21 cellular contexts compared by ENCODE assay signal in the genomic region with DNA sequence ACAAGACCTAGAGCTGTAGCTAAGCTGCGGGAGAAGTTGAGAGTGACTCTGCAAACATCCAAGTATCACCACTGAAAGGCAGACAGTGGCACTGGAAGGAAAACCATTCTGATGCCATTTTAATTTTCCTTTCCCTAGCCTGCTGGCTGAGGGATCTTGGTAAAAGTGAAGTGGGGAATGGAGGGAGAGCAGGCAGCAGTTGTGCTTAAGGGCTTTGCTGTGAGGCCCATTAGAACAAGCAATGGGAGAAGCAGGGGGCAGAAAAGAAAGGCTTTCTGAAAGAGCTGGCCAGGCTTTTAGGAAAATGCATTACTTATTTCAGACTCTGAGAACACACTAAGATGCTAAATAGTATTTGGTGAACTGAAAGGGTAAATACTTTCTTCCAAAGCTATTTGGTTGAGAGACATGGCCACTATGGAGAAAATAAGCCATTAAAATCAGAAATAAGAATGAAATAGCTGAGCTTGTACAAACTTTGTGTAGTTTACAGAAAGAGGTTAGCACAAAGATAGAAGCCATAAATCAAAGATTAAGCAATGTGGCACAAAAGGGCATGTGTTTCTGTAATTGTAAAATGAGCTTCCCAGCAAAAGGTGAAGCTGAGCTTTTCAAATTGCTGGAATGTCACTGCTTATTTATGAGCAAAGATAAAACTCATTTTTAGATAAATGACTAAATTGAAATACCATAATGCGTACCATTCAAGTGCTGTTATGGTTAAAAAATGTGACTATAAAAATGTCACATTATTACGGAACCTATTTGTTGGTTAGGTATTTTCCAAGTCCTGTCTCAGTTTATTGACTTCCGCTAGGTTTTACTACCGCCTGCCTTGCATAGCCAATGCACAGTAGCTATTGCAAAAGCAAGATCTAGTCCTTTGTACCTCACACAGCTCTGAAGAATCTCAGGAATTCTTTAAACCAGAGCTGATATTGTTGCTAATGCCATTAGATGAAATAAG. TPM values are rescaled to one million over a fixed set of nuclear protein-coding genes. Genes with fewer than 3 reads are reported as not detected.
DNase-seq lines count a peak whose midpoint lies in the region; ATAC-seq, FAIRE-seq and TF ChIP-seq lines count a peak whose summit lies in the region.
"Had no signal": no experiment of that assay in that cellular context is flagged by ENCODE, and none has a peak within 500 bp of the region (broad histone marks: within the 10 kb centered on the region; RNA-seq: fewer than 3 reads in every experiment).

No MANE protein-coding gene starts in this region.

- H3K27me3 ChIP-seq in astrocyte (ENCODE audit: insufficient read depth, low read length) (no peaks in the 10 kb centered on the region), mesendoderm (ENCODE audit: insufficient read depth, low read length, poor library complexity) (no peaks in the 10 kb centered on the region), smooth muscle cell (ENCODE audit: low read depth) (no peaks in the 10 kb centered on the region), gastroesophageal sphincter (no peaks in the 10 kb centered on the region), GM23248 (replicated peaks; ENCODE audit: insufficient read depth) (no peaks in the 10 kb centered on the region)
- H3K27me3 ChIP-seq: adrenal gland had no signal

- no peak overlapping the region for H3K4me3 ChIP-seq in astrocyte (ENCODE audit: insufficient read depth, low read depth, low read length)
- H3K4me3 ChIP-seq in mesendoderm (ENCODE audit: low read length): no peak overlapping the region
- H3K4me3 ChIP-seq in smooth muscle cell: no peak overlapping the region
- H3K4me3 ChIP-seq in gastroesophageal sphincter: no peak overlapping the region
- H3K4me3 ChIP-seq in GM23248: no peak overlapping the region
- H3K4me3 ChIP-seq: adrenal gland, skin epidermis had no signal

- no peak overlapping the region for H3K27ac ChIP-seq in astrocyte (ENCODE audit: low read depth, low read length)
- no peak overlapping the region for H3K27ac ChIP-seq in mesendoderm (ENCODE audit: low read depth, low read length)
- H3K27ac ChIP-seq in smooth muscle cell (ENCODE audit: low read depth): no peak overlapping the region
- H3K27ac ChIP-seq in gastroesophageal sphincter: no peak overlapping the region
- no peak overlapping the region for H3K27ac ChIP-seq in GM23248
- H3K27ac ChIP-seq: adrenal gland, skin epidermis had no signal

- no peak overlapping the region for H2BK120ac ChIP-seq in mesendoderm (ENCODE audit: low read depth, low read length)

- no peak for TF ChIP-seq EP300 in gastroesophageal sphincter (IDR thresholded peaks at IDR 0.05)

- peak; percentile 22 for DNase-seq in HT-29 (ENCODE audit: low spot score)
- DNase-seq in astrocyte (ENCODE audit: low read depth): peak; percentile 32
- DNase-seq in mesendoderm: peak; percentile 37
- DNase-seq in smooth muscle cell (lab: John Stamatoyannopoulos, UW; ENCODE audit: unreplicated experiment): no peak
- DNase-seq in GM23248: no peak
- DNase-seq: activated CD4-positive, alpha-beta T cell treated with anti-CD3 and anti-CD28 coated beads, Interleukin-2, amount 50 U/mL, for 4 hours; CD8-positive, alpha-beta memory T cell; foreskin melanocyte; HFFc6; natural killer cell; NCI-H1105; NCI-H2171; PC-3; SIG-M5; stimulated activated naive CD4-positive, alpha-beta T cell had no signal

- no peaks in the 10 kb centered on the region for H3K9me2 ChIP-seq in GM23248 (ENCODE audit: insufficient read depth)

- WGBS in mesendoderm (ENCODE audit: extremely low coverage, insufficient coverage, low lambda C conversion rate): no CpG with 5 or more reads among the region's 5 CpGs
- 67% methylated on average over 5 of the region's 5 CpGs for WGBS in smooth muscle cell (ENCODE audit: low lambda C conversion rate)
- 72 to 87% methylated on average over 5 of the region's 5 CpGs for WGBS in gastroesophageal sphincter (ENCODE audit: low coverage in 1 of 2), 2 donors
- WGBS in GM23248 (ENCODE audit: low coverage in 1 of 2, low lambda C conversion rate in 2 of 2, missing lambda C conversion rate in 2 of 2), 2 experiments: 89 to 91% methylated on average over 5 of the region's 5 CpGs

- H3K27ac Mint-ChIP-seq in astrocyte (ENCODE audit: unreplicated experiment): no peak overlapping the region
- H3K27ac Mint-ChIP-seq: CD8-positive, alpha-beta memory T cell; HFFc6; memory B cell; natural killer cell; T-helper 1 cell treated with Interleukin-12 subunit alpha and Interleukin-12 subunit beta and Interleukin-4 antibody, amounts not matched to agents 30 μg/mL and 1 μg/mL, for 36 hours had no signal

- H2BK15ac ChIP-seq in mesendoderm (replicated peaks; ENCODE audit: low read depth): no peak overlapping the region

- ATAC-seq in gastroesophageal sphincter: no peak
- ATAC-seq in GM18517 (IDR thresholded peaks at IDR 0.05; ENCODE audit: unreplicated experiment): no peak
- ATAC-seq: natural killer cell, PC-3 had no signal

- no peak overlapping the region for H2AK5ac ChIP-seq in mesendoderm (ENCODE audit: low read length)

- H3K9me3 ChIP-seq in astrocyte (ENCODE audit: insufficient read depth, low read depth, low read length) (no peaks in the 10 kb centered on the region), smooth muscle cell (replicated peaks; ENCODE audit: low read depth) (no peaks in the 10 kb centered on the region), gastroesophageal sphincter (no peaks in the 10 kb centered on the region), GM23248 (ENCODE audit: low read depth) (no peaks in the 10 kb centered on the region)
- H3K9me3 ChIP-seq: adrenal gland had no signal

- H3K79me1 ChIP-seq in mesendoderm (ENCODE audit: low read length): no peaks in the 10 kb centered on the region

- H3K18ac ChIP-seq in mesendoderm (ENCODE audit: low read length): no peak overlapping the region

- no peak overlapping the region for H3K9ac ChIP-seq in astrocyte (ENCODE audit: low read length)
- no peak overlapping the region for H3K9ac ChIP-seq in mesendoderm (ENCODE audit: low read length)
- no peak overlapping the region for H3K9ac ChIP-seq in smooth muscle cell (ENCODE audit: low read depth)
- no peak overlapping the region for H3K9ac ChIP-seq in GM23248

- TF ChIP-seq CTCF in astrocyte (IDR thresholded peaks at IDR 0.05; ENCODE audit: insufficient read depth, low read depth, low read length): no peak
- TF ChIP-seq CTCF in smooth muscle cell (IDR thresholded peaks at IDR 0.05; ENCODE audit: borderline replicate concordance, insufficient read depth, poor library complexity, severe bottlenecking): no peak
- no peak for TF ChIP-seq CTCF in gastroesophageal sphincter (IDR thresholded peaks at IDR 0.05)

- H3K23ac ChIP-seq in mesendoderm (ENCODE audit: low read length): no peak overlapping the region

- H3F3A ChIP-seq in smooth muscle cell (ENCODE audit: low read depth): no peaks in the 10 kb centered on the region
- no peaks in the 10 kb centered on the region for H3F3A ChIP-seq in GM23248 (ENCODE audit: insufficient read depth)

- H3K4me1 ChIP-seq in astrocyte (ENCODE audit: insufficient read depth, low read length) (no peaks in the 10 kb centered on the region), mesendoderm (ENCODE audit: control insufficient read depth, low read depth, low read length) (no peaks in the 10 kb centered on the region), smooth muscle cell (ENCODE audit: low read depth) (peaks cover 13% of the 10 kb centered on the region), gastroesophageal sphincter (peaks cover 0 to 9% (median 0%) of the 10 kb centered on the region in 3 donors), GM23248 (ENCODE audit: insufficient read depth) (no peaks in the 10 kb centered on the region)

- no peak overlapping the region for H3K4me3 Mint-ChIP-seq in astrocyte (ENCODE audit: unreplicated experiment)
- H3K4me3 Mint-ChIP-seq: CD8-positive, alpha-beta memory T cell; HFFc6; memory B cell; natural killer cell; T-helper 1 cell treated with Interleukin-12 subunit alpha and Interleukin-12 subunit beta and Interleukin-4 antibody, amounts not matched to agents 30 μg/mL and 1 μg/mL, for 36 hours had no signal

- H3K9me3 Mint-ChIP-seq in astrocyte (ENCODE audit: unreplicated experiment): no peaks in the 10 kb centered on the region
- H3K9me3 Mint-ChIP-seq: HFFc6; T-helper 1 cell treated with Interleukin-12 subunit alpha and Interleukin-12 subunit beta and Interleukin-4 antibody, amounts not matched to agents 30 μg/mL and 1 μg/mL, for 36 hours had no signal

- H4K5ac ChIP-seq in mesendoderm (ENCODE audit: low read length): no peak overlapping the region

- H2BK5ac ChIP-seq in mesendoderm (ENCODE audit: low read length): no peak overlapping the region

- H2AFZ ChIP-seq in astrocyte (ENCODE audit: low read depth, low read length) (no peak overlapping the region), smooth muscle cell (ENCODE audit: low read depth) (no peak overlapping the region), GM23248 (no peak overlapping the region)

- no peak overlapping the region for H4K8ac ChIP-seq in mesendoderm (ENCODE audit: low read depth, low read length)

- H3K4me1 Mint-ChIP-seq in astrocyte (ENCODE audit: low read depth, unreplicated experiment): peaks cover 2% of the 10 kb centered on the region
- H3K4me1 Mint-ChIP-seq: CD8-positive, alpha-beta memory T cell; memory B cell; natural killer cell had no signal

- no peak overlapping the region for H3K4ac ChIP-seq in mesendoderm (ENCODE audit: low read depth, low read length)

- H3K27me3 Mint-ChIP-seq in astrocyte (ENCODE audit: low read depth, unreplicated experiment): no peaks in the 10 kb centered on the region
- H3K27me3 Mint-ChIP-seq: CD8-positive, alpha-beta memory T cell had no signal

- H3K36me3 Mint-ChIP-seq in astrocyte (ENCODE audit: low read depth, unreplicated experiment): no peaks in the 10 kb centered on the region
- H3K36me3 Mint-ChIP-seq: CD8-positive, alpha-beta memory T cell; memory B cell; natural killer cell had no signal

- no peak overlapping the region for H3K56ac ChIP-seq in mesendoderm (ENCODE audit: low read length)

- H4K20me1 ChIP-seq in astrocyte (ENCODE audit: insufficient read depth, low read length) (no peaks in the 10 kb centered on the region), smooth muscle cell (ENCODE audit: low read depth) (no peaks in the 10 kb centered on the region), GM23248 (ENCODE audit: insufficient read depth) (no peaks in the 10 kb centered on the region)

- H3K79me2 ChIP-seq in astrocyte (ENCODE audit: insufficient read depth, low read length): no peaks in the 10 kb centered on the region
- no peaks in the 10 kb centered on the region for H3K79me2 ChIP-seq in mesendoderm (ENCODE audit: control insufficient read depth, insufficient read depth, low read length)
- peaks cover 8% of the 10 kb centered on the region for H3K79me2 ChIP-seq in smooth muscle cell (ENCODE audit: low read depth)
- H3K79me2 ChIP-seq in GM23248 (ENCODE audit: insufficient read depth): no peaks in the 10 kb centered on the region

- no peak for TF ChIP-seq POLR2A in gastroesophageal sphincter (IDR thresholded peaks at IDR 0.05)

- no peak for FAIRE-seq in astrocyte (lab: Jason Lieb, UNC)

- in situ Hi-C loops in GM23248 (cut with MboI): no loop called here

- H3K36me3 ChIP-seq in astrocyte (ENCODE audit: insufficient read depth, low read length) (no peaks in the 10 kb centered on the region), mesendoderm (ENCODE audit: control insufficient read depth, insufficient read depth, low read length) (no peaks in the 10 kb centered on the region), smooth muscle cell (ENCODE audit: low read depth) (no peaks in the 10 kb centered on the region), gastroesophageal sphincter (no peaks in the 10 kb centered on the region), GM23248 (ENCODE audit: low read depth) (no peaks in the 10 kb centered on the region)
- H3K36me3 ChIP-seq: adrenal gland had no signal

- H3K4me2 ChIP-seq in astrocyte (ENCODE audit: low read length) (no peak overlapping the region), mesendoderm (ENCODE audit: low read length) (no peak overlapping the region), smooth muscle cell (peak overlapping the region; percentile 46), GM23248 (ENCODE audit: unreplicated experiment) (no peak overlapping the region)

RNA-seq across cellular contexts. Expression of a gene that starts 20.8 kb away (rescaled TPM):
- not detected in 2 replicates for total RNA-seq in HT-29 (2014; rRNA removed; shearing (Covaris generic))
- total RNA-seq in astrocyte: 0.84 and 1.7 TPM in 2 replicates
- polyA plus RNA-seq in mesendoderm (2013, experiment 1 of 2): 1.8 TPM
- polyA plus RNA-seq in mesendoderm (2013, experiment 2 of 2): 1.7 TPM
- 7.2 and 15.5 TPM in 2 replicates for total RNA-seq in smooth muscle cell
- polyA plus RNA-seq in smooth muscle cell: 7.0 and 8.0 TPM in 2 replicates
- 1 to 10 TPM; 1.1 to 2.9 (median 1.9) TPM for total RNA-seq in gastroesophageal sphincter
- 2.4 and 4.0 TPM in 2 replicates for total RNA-seq in GM23248 (2014; rRNA removed; shearing (Covaris generic))
- polyA plus RNA-seq in GM23248 (2016; fragmentation: Nextera tagmentation; extraction: Ambion mirVana): 1.5 TPM in 2 replicates
- total RNA-seq: CD8-positive, alpha-beta memory T cell; PC-3 had no signal
- polyA plus RNA-seq: CD8-positive, alpha-beta memory T cell had no signal

Comparison
In these comparisons a context has a peak if more than half of its experiments do, and no peak if none do; other contexts are left out.
1. DNase-seq: peak in HT-29 (single experiment), astrocyte (single experiment) and mesendoderm (single experiment); none in smooth muscle cell (single experiment) and GM23248 (single experiment).